In genomic region chr19:40588110-40588854, GRCh38 we compare ENCODE assay signal across 1 cellular context.
TF ChIP-seq lines count a peak whose summit lies in the region.

No MANE protein-coding gene starts in this region.

TF ChIP-seq in endothelial cell of umbilical vein, 7 proteins besides CTCF, POLR2A, EP300 and RAD21:
- TF ChIP-seq MAX (IDR thresholded peaks at IDR 0.05; ENCODE audit: insufficient read depth, insufficient read length) (peak; percentile 92), JUN (IDR thresholded peaks at IDR 0.05; ENCODE audit: borderline replicate concordance, insufficient read depth, insufficient read length, low read depth) (no peak), POLR2AphosphoS5 (IDR thresholded peaks at IDR 0.05; ENCODE audit: insufficient read depth, low read depth, low read length) (peak; percentile 32), GATA2 (IDR thresholded peaks at IDR 0.05; ENCODE audit: insufficient read depth, insufficient read length, low read depth, low read length) (no peak), EZH2 (IDR thresholded peaks at IDR 0.05; ENCODE audit: borderline replicate concordance, low read depth, low read length, severe bottlenecking) (no peak), MYC (IDR thresholded peaks at IDR 0.05; ENCODE audit: low read depth, low read length) (peak; percentile 87)
